Comparison of ENCODE assay signal across 8 cellular contexts in genomic region chr4:123505077-123505456, GRCh38.
A peak's percentile ranks its signal among the peaks of the same experiment; 100 is the strongest.
DNase-seq lines count a peak whose midpoint lies in the region; ATAC-seq and TF ChIP-seq lines count a peak whose summit lies in the region.

No MANE protein-coding gene starts in this region.

- H3K27ac ChIP-seq in cardiac muscle cell (no peak overlapping the region), smooth muscle cell (ENCODE audit: low read depth) (no peak overlapping the region)

- H4K20me1 ChIP-seq in smooth muscle cell (ENCODE audit: low read depth): no peaks in the 10 kb centered on the region

- DNase-seq in cardiac muscle cell (ENCODE audit: low read depth in 1 of 2, low spot score in 1 of 2) (peak; percentile 10 to 65), cardiac septum (ENCODE audit: low spot score) (no peak), activated B cell treated with CpG ODN at 0.5 μM for 24 hours (no peak), smooth muscle cell (lab: John Stamatoyannopoulos, UW; ENCODE audit: unreplicated experiment) (no peak), sciatic nerve (ENCODE audit: low spot score) (no peak)
- DNase-seq in stimulated activated naive CD4-positive, alpha-beta T cell treated with Interleukin-2 at 50 U/mL for 16 hours (lab: John Stamatoyannopoulos, UW): no peak
- no peak for DNase-seq in stimulated activated CD4-positive, alpha-beta T cell treated with anti-CD3 and anti-CD28 coated beads, Interleukin-1b, Interleukin-23, amount 100 ng/mL, for 48 hours

- H3K9me3 Mint-ChIP-seq in activated B cell treated with CpG ODN at 0.5 μM for 24 hours: no peaks in the 10 kb centered on the region

- intact Hi-C loops in cardiac septum (cut with DNase I) (loop anchor here (5.0 kb wide), 1 partner anchor 88 kb away; no protein-coding TSS in a partner anchor), activated B cell treated with CpG ODN at 0.5 μM for 24 hours (cut with micrococcal nuclease) (loop anchor here (1.0 to 2.0 kb wide), 2 partner anchors 60 to 108 kb away; no protein-coding TSS in a partner anchor), sciatic nerve (cut with DNase I) (no loop called here)

- H3K27me3 Mint-ChIP-seq in activated B cell treated with CpG ODN at 0.5 μM for 24 hours: peaks cover 13% of the 10 kb centered on the region

- no peaks in the 10 kb centered on the region for H3K4me1 ChIP-seq in cardiac muscle cell (ENCODE audit: low read depth)
- H3K4me1 ChIP-seq in smooth muscle cell (ENCODE audit: low read depth): peaks cover 6% of the 10 kb centered on the region

- POLR2A ChIA-PET in activated B cell treated with CpG ODN at 0.5 μM for 24 hours (lab: Charles Lee): no interaction called here

- H3K36me3 ChIP-seq in cardiac muscle cell (no peaks in the 10 kb centered on the region), smooth muscle cell (ENCODE audit: low read depth) (no peaks in the 10 kb centered on the region)

- H3K36me3 Mint-ChIP-seq in activated B cell treated with CpG ODN at 0.5 μM for 24 hours (ENCODE audit: low read depth): no peaks in the 10 kb centered on the region

- CTCF ChIA-PET in activated B cell treated with CpG ODN at 0.5 μM for 24 hours (lab: Charles Lee): interaction anchor here (1.4 kb wide), 1 partner anchor 107 kb away, joined by 3 read pairs; no protein-coding TSS in a partner anchor

- H3K4me3 ChIP-seq in cardiac muscle cell (peak overlapping the region; percentile 32), iPS-11a (ENCODE audit: low read depth, low read length) (peak overlapping the region; percentile 24), smooth muscle cell (peak overlapping the region; percentile 76)

- H3F3A ChIP-seq in smooth muscle cell (ENCODE audit: low read depth): peaks cover 7% of the 10 kb centered on the region

- TF ChIP-seq CTCF in cardiac muscle cell (IDR thresholded peaks at IDR 0.05; ENCODE audit: low read depth, low read length) (no peak), activated B cell treated with CpG ODN at 0.5 μM for 24 hours (IDR thresholded peaks at IDR 0.05) (no peak), smooth muscle cell (IDR thresholded peaks at IDR 0.05; ENCODE audit: borderline replicate concordance, insufficient read depth, poor library complexity, severe bottlenecking) (no peak)

- no peaks in the 10 kb centered on the region for H3K27me3 ChIP-seq in cardiac muscle cell
- no peaks in the 10 kb centered on the region for H3K27me3 ChIP-seq in smooth muscle cell (ENCODE audit: low read depth)

- H3K27ac Mint-ChIP-seq in activated B cell treated with CpG ODN at 0.5 μM for 24 hours: no peak overlapping the region

- peaks cover 26% of the 10 kb centered on the region for H3K4me1 Mint-ChIP-seq in activated B cell treated with CpG ODN at 0.5 μM for 24 hours

- H3K4me2 ChIP-seq in smooth muscle cell: peak overlapping the region; percentile 80

- H3K9me3 ChIP-seq in cardiac muscle cell (ENCODE audit: low read depth): no peaks in the 10 kb centered on the region
- H3K9me3 ChIP-seq in smooth muscle cell (replicated peaks; ENCODE audit: low read depth): no peaks in the 10 kb centered on the region

- peak overlapping the region; percentile 91 for H3K4me3 Mint-ChIP-seq in activated B cell treated with CpG ODN at 0.5 μM for 24 hours

- WGBS in smooth muscle cell (ENCODE audit: low lambda C conversion rate): 5% methylated on average over 11 of the region's 11 CpGs

- H3K79me2 ChIP-seq in smooth muscle cell (ENCODE audit: low read depth): no peaks in the 10 kb centered on the region

- H2AFZ ChIP-seq in smooth muscle cell (ENCODE audit: low read depth): peak overlapping the region; percentile 79

- ATAC-seq in activated B cell treated with CpG ODN at 0.5 μM for 24 hours (ENCODE audit: low read depth) (no peak), sciatic nerve (no peak)

- peak overlapping the region; percentile 37 for H3K9ac ChIP-seq in smooth muscle cell (ENCODE audit: low read depth)

Comparison
In these comparisons a context has a peak if more than half of its experiments do, and no peak if none do; other contexts are left out.
1. DNase-seq: peak in cardiac muscle cell (2 of 2); none in cardiac septum (single experiment), activated B cell treated with CpG ODN at 0.5 μM for 24 hours (single experiment), smooth muscle cell (single experiment), stimulated activated naive CD4-positive, alpha-beta T cell treated with Interleukin-2 at 50 U/mL for 16 hours (single experiment), stimulated activated CD4-positive, alpha-beta T cell treated with anti-CD3 and anti-CD28 coated beads, Interleukin-1b, Interleukin-23, amount 100 ng/mL, for 48 hours (single experiment) and sciatic nerve (single experiment).
2. H3K4me3 ChIP-seq: peak in every context shown above with its lines; median percentile 76 in smooth muscle cell; 32 in cardiac muscle cell; 24 in iPS-11a.